ENCODE assay signal across 6 cellular contexts in the genomic region with DNA sequence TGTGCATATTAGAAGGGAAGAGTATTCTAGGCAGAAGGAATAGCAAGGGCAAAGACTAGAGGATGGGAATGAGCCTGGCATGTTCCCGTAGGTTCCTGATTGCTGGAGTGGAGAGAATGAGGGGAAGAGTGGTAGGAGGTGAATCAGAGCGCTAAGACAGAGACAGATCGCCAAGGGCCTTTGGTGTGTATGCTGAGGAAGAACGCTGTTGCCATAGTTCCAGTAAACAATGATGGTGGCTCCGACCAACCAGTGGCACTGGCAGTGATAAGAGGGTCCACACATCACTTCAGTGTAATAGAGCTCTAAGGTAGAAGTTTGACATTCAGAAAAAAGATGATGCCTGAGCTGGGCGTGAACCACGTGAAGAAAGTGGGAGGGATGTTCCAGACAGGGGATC. TPM values are rescaled to one million over a fixed set of nuclear protein-coding genes. Genes with fewer than 3 reads are reported as not detected.
DNase-seq lines count a peak whose midpoint lies in the region; ATAC-seq, FAIRE-seq and TF ChIP-seq lines count a peak whose summit lies in the region.

No MANE protein-coding gene starts in this region.

- no peaks in the 10 kb centered on the region for H3K36me3 ChIP-seq in ovary

- no peaks in the 10 kb centered on the region for H3K9me3 ChIP-seq in ovary

- peak overlapping the region; percentile 36 for H3K4me3 ChIP-seq in ovary

- no peaks in the 10 kb centered on the region; the same call in 1 of the 2 replicates for H3K27me3 Mint-ChIP-seq in HFFc6 (ENCODE audit: insufficient read depth)
- H3K27me3 Mint-ChIP-seq in brain = no peaks in the 10 kb centered on the region

- DNase-seq in HFFc6 (no peak), ovary (no peak), urothelium cell line (ENCODE audit: low spot score) (no peak)
- DNase-seq in activated CD4-positive, CD25-positive, alpha-beta regulatory T cell treated with anti-CD3 and anti-CD28 coated beads, Interleukin-2, amount 50 U/mL, for 72 hours = no peak

- no peak for FAIRE-seq in urothelium cell line (lab: Jason Lieb, UNC)

- peaks cover 8% of the 10 kb centered on the region; the same call in 1 of the 2 replicates for H3K36me3 Mint-ChIP-seq in HFFc6 (ENCODE audit: low read depth)
- H3K36me3 Mint-ChIP-seq in brain = peaks cover 29% of the 10 kb centered on the region

- TF ChIP-seq CTCF in HFFc6 (IDR thresholded peaks at IDR 0.05) (no peak), brain (conservative IDR thresholded peaks at IDR 0.05) (no peak), ovary (IDR thresholded peaks at IDR 0.05) (no peak)

- intact Hi-C loops in ovary (cut with DNase I) = no loop called here

- no peak overlapping the region for H3K27ac ChIP-seq in ovary

- peak overlapping the region; percentile 69 for H3K27ac Mint-ChIP-seq in HFFc6
- peak overlapping the region in 4 of 5 experiments; percentile 77 to 98 (median 94) for H3K27ac Mint-ChIP-seq in brain

- 77 to 79% (median 78%) methylated on average over 7 of the region's 7 CpGs for WGBS in ovary, 3 donors

- no peaks in the 10 kb centered on the region for H3K4me1 ChIP-seq in ovary (ENCODE audit: insufficient read depth)

- ATAC-seq in HG03571 (IDR thresholded peaks at IDR 0.05; ENCODE audit: unreplicated experiment) = no peak

- TF ChIP-seq POLR2A in ovary (IDR thresholded peaks at IDR 0.05) = no peak

- TF ChIP-seq EP300 in ovary (IDR thresholded peaks at IDR 0.05) = no peak

- no peaks in the 10 kb centered on the region for H3K9me3 Mint-ChIP-seq in HFFc6
- H3K9me3 Mint-ChIP-seq in brain = peaks cover 0 to 11% (median 0%) of the 10 kb centered on the region in 5 experiments

- no peaks in the 10 kb centered on the region for H3K27me3 ChIP-seq in ovary

- H3K4me1 Mint-ChIP-seq in HFFc6 (ENCODE audit: low read depth) (peaks cover 10% of the 10 kb centered on the region), brain (peaks cover 14% of the 10 kb centered on the region)

- H3K4me3 Mint-ChIP-seq in HFFc6 = peak overlapping the region; percentile 86
- peak overlapping the region; percentile 84 to 92 (median 88) for H3K4me3 Mint-ChIP-seq in brain

RNA-seq across cellular contexts. Expression of gene TBC1D25, which starts 1.0 kb away (rescaled TPM):
- total RNA-seq in HFFc6 (2021; fragmentation: NEBNext Ultra II Directional; extraction: Animal tissue kit (Norgen Biotek cat#: 25700)) = 10 to 100 TPM; 13.0 to 15.3 (median 13.8) TPM
- polyA plus RNA-seq in brain (ENCODE audit: insufficient read depth, low read depth, low replicate concordance) (17.9 TPM), ovary (10 to 100 TPM in 1 of 2 donors, 1 to 10 TPM in 1; 8.5 to 10.8 TPM)
- total RNA-seq in ovary = 10 to 100 TPM in 6 of 7 donors, 1 to 10 TPM in 1; 8.1 to 16.0 (median 12.2) TPM

RNA-seq across cellular contexts. Expression of gene EBP, which starts 18.9 kb away (rescaled TPM):
- 10 to 100 TPM; 26.0 to 42.2 (median 39.1) TPM for total RNA-seq in HFFc6 (2021; fragmentation: NEBNext Ultra II Directional; extraction: Animal tissue kit (Norgen Biotek cat#: 25700))
- polyA plus RNA-seq in brain (ENCODE audit: insufficient read depth, low read depth, low replicate concordance) = 131 TPM
- 10 to 100 TPM; 15.4 to 83.3 (median 20.0) TPM for total RNA-seq in ovary
- polyA plus RNA-seq in ovary = 100 to 1,000 TPM in 1 of 2 donors, 10 to 100 TPM in 1; 28.3 to 117 TPM

RNA-seq across cellular contexts. Expression of gene PORCN, which starts 31.7 kb away (rescaled TPM):
- total RNA-seq in HFFc6 (2021; fragmentation: NEBNext Ultra II Directional; extraction: Animal tissue kit (Norgen Biotek cat#: 25700)) = 10 to 100 TPM in 4 of 6 experiments, 1 to 10 TPM in 2; 9.0 to 13.8 (median 10.7) TPM
- polyA plus RNA-seq in brain (ENCODE audit: insufficient read depth, low read depth, low replicate concordance) (15.9 TPM), ovary (10 to 100 TPM in 1 of 2 donors, 1 to 10 TPM in 1; 7.6 to 10.9 TPM)
- total RNA-seq in ovary = 10 to 100 TPM in 3 of 7 donors, 1 to 10 TPM in 4; 8.0 to 13.9 (median 9.9) TPM

RNA-seq across cellular contexts. Expression of gene RBM3, which starts 33.8 kb away (rescaled TPM):
- total RNA-seq in HFFc6 (2021; fragmentation: NEBNext Ultra II Directional; extraction: Animal tissue kit (Norgen Biotek cat#: 25700)) = 100 to 1,000 TPM; 151 to 471 (median 406) TPM
- polyA plus RNA-seq in brain (ENCODE audit: insufficient read depth, low read depth, low replicate concordance) = 128 TPM
- 100 to 1,000 TPM; 103 to 421 (median 153) TPM for total RNA-seq in ovary
- polyA plus RNA-seq in ovary = 100 to 1,000 TPM; 139 to 205 TPM

RNA-seq across cellular contexts. Expression of gene WDR13, which starts 56.8 kb away (rescaled TPM):
- total RNA-seq in HFFc6 (2021; fragmentation: NEBNext Ultra II Directional; extraction: Animal tissue kit (Norgen Biotek cat#: 25700)) = 10 to 100 TPM; 64.3 to 87.2 (median 71.8) TPM
- polyA plus RNA-seq in brain (ENCODE audit: insufficient read depth, low read depth, low replicate concordance) (127 TPM), ovary (100 to 1,000 TPM in 1 of 2 donors, 1 to 10 TPM in 1; 8.5 to 169 TPM)
- total RNA-seq in ovary = 100 to 1,000 TPM in 6 of 7 donors, 10 to 100 TPM in 1; 98.8 to 189 (median 148) TPM
